8 cellular contexts compared by ENCODE assay signal in the genomic region with DNA sequence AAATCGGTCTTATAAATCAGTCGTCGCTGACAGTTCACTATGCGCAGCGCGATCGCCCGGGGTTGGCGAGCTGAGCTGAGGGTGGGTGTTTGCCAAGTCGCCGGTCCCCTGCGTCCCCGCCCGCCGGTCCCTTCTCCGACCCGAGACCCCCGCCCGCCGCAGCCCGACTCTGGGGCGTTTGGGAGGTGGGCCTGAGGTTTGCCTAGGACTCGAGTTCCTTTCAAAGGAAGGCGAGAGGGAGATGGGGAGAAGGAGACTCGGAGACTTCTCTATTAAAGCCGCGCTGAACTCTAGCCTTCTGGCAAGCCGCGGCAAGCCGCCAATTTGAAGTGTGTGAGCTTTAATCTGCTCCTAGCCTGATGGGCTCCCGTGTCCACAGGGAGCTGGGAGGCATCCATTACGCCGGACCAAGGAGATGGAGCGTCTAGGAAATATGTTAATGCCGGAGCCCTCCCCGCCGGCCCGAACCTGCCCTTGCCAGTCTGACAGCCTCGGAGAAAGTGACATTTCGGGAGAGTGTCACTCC.
A peak's percentile ranks its signal among the peaks of the same experiment; 100 is the strongest.
DNase-seq lines count a peak whose midpoint lies in the region; ATAC-seq and TF ChIP-seq lines count a peak whose summit lies in the region.

No MANE protein-coding gene starts in this region.

- H3K4me3 Mint-ChIP-seq in endothelial cell (ENCODE audit: unreplicated experiment): peak overlapping the region; percentile 92

- ATAC-seq in GM18502 (IDR thresholded peaks at IDR 0.05; ENCODE audit: poor library complexity, unreplicated experiment): no peak

- peak overlapping the region; percentile 22 for H3K4me3 ChIP-seq in lower leg skin (ENCODE audit: low read depth, poor library complexity, severe bottlenecking)

- no peaks in the 10 kb centered on the region for H3K36me3 Mint-ChIP-seq in endothelial cell (ENCODE audit: low read depth, unreplicated experiment)

- H3K27ac Mint-ChIP-seq in endothelial cell (ENCODE audit: unreplicated experiment): no peak overlapping the region

- H3K27ac ChIP-seq in temporal lobe (ENCODE audit: low read depth, low read length): peak overlapping the region; percentile 4

- TF ChIP-seq POLR2A in lower leg skin (IDR thresholded peaks at IDR 0.05): no peak

- no peaks in the 10 kb centered on the region for H3K9me3 Mint-ChIP-seq in endothelial cell (ENCODE audit: unreplicated experiment)

- 3 to 7% methylated on average over 39 to 40 of the region's 40 CpGs for WGBS in lower leg skin, 2 donors

- intact Hi-C loops in lower leg skin (cut with DNase I; ENCODE audit: low total_unique reads): no loop called here

- H3K4me1 Mint-ChIP-seq in endothelial cell (ENCODE audit: unreplicated experiment): no peaks in the 10 kb centered on the region

- DNase-seq in NCI-H748 (lab: John Stamatoyannopoulos, UW; ENCODE audit: unreplicated experiment): peak; percentile 85
- peak; percentile 33 for DNase-seq in endothelial cell (ENCODE audit: low spot score)
- DNase-seq in lower leg skin (ENCODE audit: low spot score in 2 of 2): peak in 1 of 2 donors; percentile 21
- no peak for DNase-seq in activated naive CD4-positive, alpha-beta T cell treated with Interleukin-2 at 50 U/mL for 16 hours
- DNase-seq in activated effector memory CD4-positive, alpha-beta T cell treated with Interleukin-2 at 50 U/mL for 16 hours: no peak
- DNase-seq in mesenteric fat pad (ENCODE audit: low spot score): no peak

- TF ChIP-seq CTCF in endothelial cell (IDR thresholded peaks at IDR 0.05; ENCODE audit: unreplicated experiment): no peak
- TF ChIP-seq CTCF in lower leg skin (IDR thresholded peaks at IDR 0.05): no peak

- peaks cover 7% of the 10 kb centered on the region for H3K27me3 Mint-ChIP-seq in endothelial cell (ENCODE audit: unreplicated experiment)

Comparison
In these comparisons a context has a peak if more than half of its experiments do, and no peak if none do; other contexts are left out.
1. DNase-seq: peak in NCI-H748 (single experiment) and endothelial cell (single experiment); none in activated naive CD4-positive, alpha-beta T cell treated with Interleukin-2 at 50 U/mL for 16 hours (single experiment), activated effector memory CD4-positive, alpha-beta T cell treated with Interleukin-2 at 50 U/mL for 16 hours (single experiment) and mesenteric fat pad (single experiment).